4 cellular contexts compared by ENCODE assay signal in the genomic region with DNA sequence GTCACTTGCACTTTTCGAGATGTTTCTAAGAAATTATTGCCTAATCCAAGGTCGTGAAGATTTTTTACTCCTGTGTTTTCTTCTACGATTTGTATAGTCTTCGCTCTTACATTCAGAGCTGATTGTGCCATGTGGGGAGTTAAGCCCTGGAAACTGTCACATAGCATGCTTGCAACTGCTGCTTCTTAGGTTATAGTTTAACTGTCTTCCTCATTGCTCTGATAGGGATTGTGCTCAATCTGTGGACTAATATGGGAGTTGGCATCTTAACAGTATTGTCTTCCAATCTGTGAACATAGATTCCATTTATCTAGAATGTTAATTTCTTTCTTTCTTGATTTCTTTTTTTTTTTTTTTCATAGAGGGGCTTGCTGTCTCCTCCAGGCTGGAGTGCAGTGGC.
"Had no signal": no experiment of that assay in that cellular context is flagged by ENCODE, and none has a peak within 500 bp of the region (broad histone marks: within the 10 kb centered on the region; RNA-seq: fewer than 3 reads in every experiment).

No MANE protein-coding gene starts in this region.

- DNase-seq: H9, HCEC 1CT, IMR-90 had no signal

- H3K4me3 ChIP-seq: GM23338 had no signal

- ATAC-seq: GM23338 had no signal
